In the genomic region with DNA sequence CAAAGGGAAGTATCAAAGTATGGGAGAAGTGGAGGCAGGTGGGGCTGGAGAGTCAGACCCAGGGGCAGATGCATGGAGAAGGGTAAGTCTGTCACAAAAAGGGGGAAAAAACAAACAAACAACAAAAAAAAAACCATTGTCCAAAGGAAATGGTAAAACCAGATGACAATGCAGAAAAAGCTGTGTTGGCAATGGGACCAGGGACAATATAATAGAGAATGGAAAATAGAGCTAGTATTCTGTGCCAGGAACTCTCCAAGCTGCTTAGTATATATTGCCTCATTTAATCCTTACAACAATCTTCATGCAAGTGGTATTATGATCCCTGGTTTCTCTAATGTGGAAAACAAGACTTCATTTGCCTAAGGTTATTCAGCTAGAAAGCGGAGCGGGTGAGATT, we compare ENCODE assay signal across 3 cellular contexts.
TF ChIP-seq lines count a peak whose summit lies in the region.

No MANE protein-coding gene starts in this region.

TF ChIP-seq in A549, 52 proteins besides CTCF, POLR2A, EP300 and RAD21:
- TF ChIP-seq MAFK (IDR thresholded peaks at IDR 0.05; ENCODE audit: partially characterized antibody) (peak; percentile 22), RNF2 (IDR thresholded peaks at IDR 0.05; ENCODE audit: borderline replicate concordance, low read depth) (no peak)

TF ChIP-seq in GM23338, 12 proteins besides CTCF, POLR2A, EP300 and RAD21:
- TF ChIP-seq REST (IDR thresholded peaks at IDR 0.05; ENCODE audit: unreplicated experiment) (no peak), EZH2 (IDR thresholded peaks at IDR 0.05; ENCODE audit: low read depth, unreplicated experiment) (no peak)
- TF ChIP-seq, protein P1, sequence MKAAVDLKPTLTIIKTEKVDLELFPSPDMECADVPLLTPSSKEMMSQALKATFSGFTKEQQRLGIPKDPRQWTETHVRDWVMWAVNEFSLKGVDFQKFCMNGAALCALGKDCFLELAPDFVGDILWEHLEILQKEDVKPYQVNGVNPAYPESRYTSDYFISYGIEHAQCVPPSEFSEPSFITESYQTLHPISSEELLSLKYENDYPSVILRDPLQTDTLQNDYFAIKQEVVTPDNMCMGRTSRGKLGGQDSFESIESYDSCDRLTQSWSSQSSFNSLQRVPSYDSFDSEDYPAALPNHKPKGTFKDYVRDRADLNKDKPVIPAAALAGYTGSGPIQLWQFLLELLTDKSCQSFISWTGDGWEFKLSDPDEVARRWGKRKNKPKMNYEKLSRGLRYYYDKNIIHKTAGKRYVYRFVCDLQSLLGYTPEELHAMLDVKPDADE (IDR thresholded peaks at IDR 0.05): no peak

TF ChIP-seq in K562, 482 proteins besides CTCF, POLR2A, EP300 and RAD21:
- peak; percentile 89 for TF ChIP-seq ZNF316 (IDR thresholded peaks at IDR 0.05)
- no peak for TF ChIP-seq RCOR1 (IDR thresholded peaks at IDR 0.05; ENCODE audit: borderline replicate concordance in 1 of 2, low read depth in 2 of 2, low read length in 2 of 2)
- TF ChIP-seq SMAD1 (IDR thresholded peaks at IDR 0.05; ENCODE audit: low read depth, low read length, partially characterized antibody): no peak
- TF ChIP-seq C11orf30 (IDR thresholded peaks at IDR 0.05; ENCODE audit: low read depth): peak; percentile 63; the same call in 1 of the 2 replicates
- peak; percentile 12; the same call in 1 of the 2 replicates for TF ChIP-seq NFE2 (IDR thresholded peaks at IDR 0.05; ENCODE audit: low read depth)
- TF ChIP-seq MAFG (tag; conservative IDR thresholded peaks at IDR 0.05): peak; percentile 68
